8 cellular contexts compared by ENCODE assay signal in the genomic region with DNA sequence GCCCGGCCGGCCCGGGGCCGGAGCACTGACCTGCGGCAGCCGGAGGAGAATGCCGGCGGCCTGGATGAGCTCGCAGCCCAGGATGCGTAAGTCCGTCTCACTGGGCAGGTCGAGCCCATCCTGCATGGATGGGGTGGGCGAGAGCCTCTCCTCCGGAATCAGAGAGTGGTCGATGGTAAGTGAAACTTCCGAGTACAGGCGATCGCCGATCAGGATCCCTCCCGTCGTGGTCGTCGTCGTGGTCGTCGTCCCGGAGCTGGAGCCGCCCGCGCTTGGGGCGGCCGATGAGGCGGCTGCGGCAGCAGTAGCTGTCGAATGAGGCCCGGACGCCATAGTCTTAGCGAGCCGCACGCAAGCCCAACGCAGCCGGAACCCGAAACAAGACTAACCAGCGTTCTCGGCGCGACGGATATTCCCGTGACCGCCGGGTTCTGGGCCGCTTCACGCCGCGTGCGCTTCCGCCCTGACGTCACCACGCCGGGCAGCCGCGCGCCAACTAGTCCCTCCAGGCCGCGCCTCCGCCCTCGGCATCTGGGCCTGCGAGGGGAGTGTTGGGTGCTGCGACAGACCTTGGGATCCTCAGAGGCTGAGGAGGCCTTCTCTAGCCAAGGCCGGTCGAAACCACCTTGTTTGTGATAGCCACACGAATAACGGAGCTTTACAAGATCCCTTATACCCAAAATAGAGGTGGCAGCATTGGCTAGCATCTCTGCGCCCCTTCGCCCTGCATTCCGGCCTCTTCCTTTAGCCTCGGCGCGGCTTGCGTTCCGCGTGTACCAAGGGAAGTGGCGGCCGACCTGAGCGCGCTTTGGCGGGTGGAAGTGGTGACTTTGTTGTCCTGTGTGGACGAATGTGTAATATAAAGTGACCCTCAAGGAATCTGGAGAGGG. TPM values are rescaled to one million over a fixed set of nuclear protein-coding genes. Genes with fewer than 3 reads are reported as not detected.
DNase-seq lines count a peak whose midpoint lies in the region; ATAC-seq and TF ChIP-seq lines count a peak whose summit lies in the region.

A gene (minus strand): TSS at position 386 of the 890 bp plus-strand sequence. CDS start 53 bp downstream, at position 333.

- H3K4me3 Mint-ChIP-seq in CD14-positive monocyte, result peak within 1 kb of the TSS; percentile 99

- no peak for TF ChIP-seq CTCF in CD14-positive monocyte (IDR thresholded peaks at IDR 0.05)

- peak; percentile 96 for DNase-seq in CD14-positive monocyte (ENCODE audit: low spot score)
- DNase-seq in NCI-H748 (lab: John Stamatoyannopoulos, UW; ENCODE audit: unreplicated experiment), result peak; percentile 96
- DNase-seq in activated CD4-positive, alpha-beta T cell treated with anti-CD3 and anti-CD28 coated beads, Interleukin-2, amount 50 U/mL, for 1 hour, result peak; percentile 96
- DNase-seq in cortex of kidney (lab: John Stamatoyannopoulos, UW), result peak; percentile 89
- DNase-seq in left kidney (ENCODE audit: low read depth, low spot score), result peak; percentile 98
- DNase-seq in stimulated activated CD4-positive, alpha-beta T cell treated with anti-CD3 and anti-CD28 coated beads, Interleukin-1b, Interleukin-23, amount 100 ng/mL, for 48 hours, result peak; percentile 96

- peaks cover 0 to 3% (median 0%) of the 10 kb centered on the region in 7 donors for H3K9me3 Mint-ChIP-seq in CD14-positive monocyte

- peak within 1 kb of the TSS; percentile 99 to 100 (median 99) for H3K27ac Mint-ChIP-seq in CD14-positive monocyte

- intact Hi-C loops in CD14-positive monocyte (cut with micrococcal nuclease), result loop anchor here (1.0 to 5.0 kb wide), 3 partner anchors 15 to 287 kb away; no protein-coding TSS in a partner anchor

- peaks cover 37 to 51% of the 10 kb centered on the region in 2 donors for H3K36me3 Mint-ChIP-seq in CD14-positive monocyte

- H3K4me1 Mint-ChIP-seq in CD14-positive monocyte, result peaks cover 54% of the 10 kb centered on the region

- ATAC-seq in GM19395 (IDR thresholded peaks at IDR 0.05; ENCODE audit: unreplicated experiment) (peak; percentile 79), HG03558 (IDR thresholded peaks at IDR 0.05; ENCODE audit: extremely low read depth, unreplicated experiment) (peak; percentile 73)

- H3K27me3 Mint-ChIP-seq in CD14-positive monocyte (ENCODE audit: low read depth in 3 of 3), result peaks cover 0 to 8% (median 0%) of the 10 kb centered on the region in 3 donors

RNA-seq across cellular contexts. Expression of the gene that starts here (rescaled TPM):
- 10 to 100 TPM; 32.0 to 42.3 TPM for polyA plus RNA-seq in CD14-positive monocyte

Comparison
In these comparisons a context has a peak if more than half of its experiments do, and no peak if none do; other contexts are left out.
1. Peak in every context shown above with its lines: DNase-seq and ATAC-seq.